Comparison of ENCODE assay signal across 10 cellular contexts in the genomic region with DNA sequence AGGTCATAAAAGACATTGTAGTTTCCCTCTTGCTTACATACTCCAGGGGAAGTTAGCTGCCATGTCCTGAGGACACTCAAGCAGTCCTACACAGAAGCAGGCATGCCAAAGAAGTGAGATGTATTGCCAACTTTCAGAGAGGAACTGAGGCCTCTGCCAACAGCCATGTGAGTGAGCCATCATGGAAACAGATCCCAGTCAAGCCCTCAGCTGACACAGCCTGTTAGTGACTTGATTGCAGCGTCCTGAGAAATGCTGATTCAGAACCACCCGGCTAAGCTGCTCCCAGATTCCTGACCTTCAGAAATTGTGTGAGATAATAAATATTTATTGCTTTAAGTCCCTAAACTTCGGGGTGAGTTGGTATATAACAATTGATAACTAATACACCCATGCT. TPM values are rescaled to one million over a fixed set of nuclear protein-coding genes. Genes with fewer than 3 reads are reported as not detected.
DNase-seq lines count a peak whose midpoint lies in the region; FAIRE-seq and TF ChIP-seq lines count a peak whose summit lies in the region.
"Had no signal": no experiment of that assay in that cellular context is flagged by ENCODE, and none has a peak within 500 bp of the region (broad histone marks: within the 10 kb centered on the region; RNA-seq: fewer than 3 reads in every experiment).

No MANE protein-coding gene starts in this region.

- H3K4me3 ChIP-seq in fibroblast of mammary gland (ENCODE audit: control insufficient read depth, low read depth, low read length) (no peak overlapping the region), retinal pigment epithelial cell (ENCODE audit: low read length) (no peak overlapping the region)

- DNase-seq in GM03348 (ENCODE audit: low spot score) = peak; percentile 11
- DNase-seq in RPMI7951 (ENCODE audit: low read depth) = peak; percentile 26
- DNase-seq in fibroblast of mammary gland (ENCODE audit: low read depth) = peak; percentile 36
- DNase-seq in retinal pigment epithelial cell (ENCODE audit: low read depth) = peak; percentile 14
- no peak for DNase-seq in midbrain (lab: John Stamatoyannopoulos, UW)
- no peak for DNase-seq in occipital lobe (lab: John Stamatoyannopoulos, UW)
- DNase-seq in D721Med (ENCODE audit: insufficient read length, low spot score) = no peak
- DNase-seq in NCI-H524 (lab: John Stamatoyannopoulos, UW) = no peak

- TF ChIP-seq CTCF in fibroblast of mammary gland (conservative IDR thresholded peaks at IDR 0.05; ENCODE audit: control insufficient read depth, insufficient read depth, low read depth, low read length) (no peak), retinal pigment epithelial cell (conservative IDR thresholded peaks at IDR 0.05; ENCODE audit: low read depth, low read length) (no peak), D721Med (IDR thresholded peaks at IDR 0.05; ENCODE audit: insufficient read depth, missing control alignments) (no peak)

- FAIRE-seq in D721Med (lab: Jason Lieb, UNC) = no peak

RNA-seq across cellular contexts. Expression of a gene that starts 38.1 kb away (rescaled TPM):
- not detected in 2 replicates for total RNA-seq in RPMI7951 (2014; rRNA removed; shearing (Covaris generic))
- not detected for total RNA-seq in occipital lobe
- total RNA-seq: glomerular endothelial cell; T-helper 2 cell treated with Interferon-gamma antibody and Interleukin-4, amounts not matched to agents 100 ng/mL and 5 ng/mL, for 36 hours had no signal

RNA-seq across cellular contexts. Expression of a gene that starts 54.2 kb away (rescaled TPM):
- 117 and 125 TPM in 2 replicates for total RNA-seq in RPMI7951 (2014; rRNA removed; shearing (Covaris generic))
- total RNA-seq in occipital lobe = 104 TPM

Comparison
In these comparisons a context has a peak if more than half of its experiments do, and no peak if none do; other contexts are left out.
1. DNase-seq: peak in GM03348 (single experiment), RPMI7951 (single experiment), fibroblast of mammary gland (single experiment) and retinal pigment epithelial cell (single experiment); none in midbrain (single experiment), occipital lobe (single experiment), D721Med (single experiment) and NCI-H524 (0 of 2).